ENCODE assay signal across 13 cellular contexts in genomic region chr9:117188394-117188793, GRCh38.
A peak's percentile ranks its signal among the peaks of the same experiment; 100 is the strongest.
DNase-seq lines count a peak whose midpoint lies in the region; ATAC-seq and TF ChIP-seq lines count a peak whose summit lies in the region.
"Had no signal": no experiment of that assay in that cellular context is flagged by ENCODE, and none has a peak within 500 bp of the region (broad histone marks: within the 10 kb centered on the region; RNA-seq: fewer than 3 reads in every experiment).

No MANE protein-coding gene starts in this region.

- H3K27me3 Mint-ChIP-seq in GM23338 (ENCODE audit: insufficient read depth, low read depth, poor library complexity), result no peaks in the 10 kb centered on the region
- H3K27me3 Mint-ChIP-seq: CD4-positive, alpha-beta T cell had no signal

- in situ Hi-C loops in astrocyte of the cerebellum (cut with HindIII; ENCODE audit: low sequenced_read_pairs), result no loop called here

- H3K4me3 Mint-ChIP-seq in GM23338, result no peak overlapping the region
- H3K4me3 Mint-ChIP-seq: B cell; CD4-positive, alpha-beta T cell had no signal

- no peak overlapping the region for H2AFZ ChIP-seq in GM23338

- no peaks in the 10 kb centered on the region for H3F3A ChIP-seq in GM23338 (replicated peaks; ENCODE audit: low read depth)

- ATAC-seq in GM23338 (no peak), GM21619 (IDR thresholded peaks at IDR 0.05; ENCODE audit: unreplicated experiment) (no peak)

- H3K9me3 Mint-ChIP-seq in GM23338, result no peaks in the 10 kb centered on the region; the same call in 2 of the 3 replicates

- H3K4me3 ChIP-seq in GM23338 (no peak overlapping the region), astrocyte of the cerebellum (ENCODE audit: low read depth, low read length) (no peak overlapping the region)
- H3K4me3 ChIP-seq: HAP-1 had no signal

- H3K79me2 ChIP-seq in GM23338 (replicated peaks; ENCODE audit: insufficient read depth), result no peaks in the 10 kb centered on the region

- DNase-seq in DMS79 (lab: John Stamatoyannopoulos, UW), result peak; percentile 94
- DNase-seq in GM23338 (ENCODE audit: low spot score), result no peak
- DNase-seq in astrocyte of the cerebellum (ENCODE audit: low read depth), result peak; percentile 53
- DNase-seq in renal cortical epithelial cell (ENCODE audit: low read depth), result peak; percentile 53
- no peak for DNase-seq in cortex of kidney (lab: John Stamatoyannopoulos, UW)
- no peak for DNase-seq in NCI-H1092 treated with DMSO at 0.1 percent for 48 hours (lab: John Stamatoyannopoulos, UW)
- DNase-seq: C1 segment of cervical spinal cord; Calu3; CD4-positive, alpha-beta T cell; DMS 273 treated with DMSO at 0.1 percent for 48 hours had no signal

- no peaks in the 10 kb centered on the region for H3K4me1 ChIP-seq in GM23338 (ENCODE audit: insufficient read depth)
- H3K4me1 ChIP-seq: HAP-1 had no signal

- no peaks in the 10 kb centered on the region for H3K36me3 ChIP-seq in GM23338 (ENCODE audit: insufficient read depth)
- H3K36me3 ChIP-seq: HAP-1 had no signal

- no peaks in the 10 kb centered on the region for H3K36me3 Mint-ChIP-seq in GM23338 (ENCODE audit: low read depth)

- H4K20me1 ChIP-seq in GM23338 (replicated peaks; ENCODE audit: insufficient read depth), result no peaks in the 10 kb centered on the region

- peak overlapping the region; percentile 42; the same call in 1 of the 2 replicates for H3K27ac Mint-ChIP-seq in GM23338
- H3K27ac Mint-ChIP-seq: B cell; CD4-positive, alpha-beta T cell had no signal

- peaks cover 6% of the 10 kb centered on the region for H3K4me1 Mint-ChIP-seq in GM23338
- H3K4me1 Mint-ChIP-seq: B cell had no signal

- H3K27me3 ChIP-seq in GM23338 (ENCODE audit: insufficient read depth), result no peaks in the 10 kb centered on the region

- TF ChIP-seq CTCF in GM23338 (conservative IDR thresholded peaks at IDR 0.05; ENCODE audit: low read depth in 2 of 2) (no peak), astrocyte of the cerebellum (IDR thresholded peaks at IDR 0.05; ENCODE audit: low read depth, low read length, missing control alignments) (no peak)

- H3K27ac ChIP-seq in GM23338 (ENCODE audit: low read depth), result no peak overlapping the region

- no peaks in the 10 kb centered on the region for H3K9me2 ChIP-seq in GM23338 (ENCODE audit: insufficient read depth)

- H3K4me2 ChIP-seq in GM23338, result no peak overlapping the region

TF ChIP-seq in GM23338, 12 proteins besides CTCF, POLR2A, EP300 and RAD21:
- TF ChIP-seq ZNF114 (CRISPR knock-in tag; IDR thresholded peaks at IDR 0.05), result no peak
- TF ChIP-seq EZH2 (IDR thresholded peaks at IDR 0.05; ENCODE audit: low read depth, unreplicated experiment), result no peak
- no peak for TF ChIP-seq EZH2phosphoT487 (IDR thresholded peaks at IDR 0.05; ENCODE audit: unreplicated experiment)
- no peak for TF ChIP-seq NANOG (IDR thresholded peaks at IDR 0.05; ENCODE audit: borderline replicate concordance)
- no peak for TF ChIP-seq ZNF462 (CRISPR knock-in tag; IDR thresholded peaks at IDR 0.05)
- TF ChIP-seq ZNF331 (CRISPR knock-in tag; IDR thresholded peaks at IDR 0.05; ENCODE audit: low read depth), result no peak
- TF ChIP-seq JUNB (IDR thresholded peaks at IDR 0.05; ENCODE audit: unreplicated experiment), result no peak

Comparison
In these comparisons a context has a peak if more than half of its experiments do, and no peak if none do; other contexts are left out.
1. DNase-seq: peak in DMS79 (single experiment), astrocyte of the cerebellum (single experiment) and renal cortical epithelial cell (single experiment); none in GM23338 (single experiment), cortex of kidney (single experiment) and NCI-H1092 treated with DMSO at 0.1 percent for 48 hours (single experiment).